18 cellular contexts compared by ENCODE assay signal in genomic region chr9:105969672-105970071, GRCh38.
A peak's percentile ranks its signal among the peaks of the same experiment; 100 is the strongest.
DNase-seq lines count a peak whose midpoint lies in the region; ATAC-seq and TF ChIP-seq lines count a peak whose summit lies in the region.
"Had no signal": no experiment of that assay in that cellular context is flagged by ENCODE, and none has a peak within 500 bp of the region (broad histone marks: within the 10 kb centered on the region; RNA-seq: fewer than 3 reads in every experiment).

No MANE protein-coding gene starts in this region.

- H3K27me3 ChIP-seq in DOHH2 (ENCODE audit: control insufficient read depth, low read length) (0 out of 2 replicates have a peak, but pooled peaks cover 2% of the 10 kb centered on the region), OCI-LY3 (ENCODE audit: low read depth, low read length) (peaks cover 70% of the 10 kb centered on the region), dorsolateral prefrontal cortex (no peaks in the 10 kb centered on the region), neural progenitor cell (no peaks in the 10 kb centered on the region), prostate gland (replicated peaks; ENCODE audit: insufficient read depth) (no peaks in the 10 kb centered on the region)

- H3K4me3 ChIP-seq in DOHH2 (ENCODE audit: low read length): peak overlapping the region; percentile 39
- H3K4me3 ChIP-seq in OCI-LY3 (ENCODE audit: low read length): peak overlapping the region; percentile 31; the same call in 1 of the 2 replicates
- no peak overlapping the region for H3K4me3 ChIP-seq in dorsolateral prefrontal cortex
- H3K4me3 ChIP-seq in neural progenitor cell: no peak overlapping the region
- no peak overlapping the region for H3K4me3 ChIP-seq in prostate gland
- H3K4me3 ChIP-seq: A549, SK-N-MC had no signal

- peaks cover 73% of the 10 kb centered on the region for H3K4me1 ChIP-seq in DOHH2 (ENCODE audit: control insufficient read depth, low read length)
- peaks cover 43% of the 10 kb centered on the region for H3K4me1 ChIP-seq in OCI-LY3 (ENCODE audit: low read length)
- peaks cover 46% of the 10 kb centered on the region for H3K4me1 ChIP-seq in neural progenitor cell
- H3K4me1 ChIP-seq in prostate gland (replicated peaks): no peaks in the 10 kb centered on the region
- H3K4me1 ChIP-seq: A549 had no signal

- H3K79me2 ChIP-seq in DOHH2 (ENCODE audit: control insufficient read depth, low read length) (no peaks in the 10 kb centered on the region), OCI-LY3 (ENCODE audit: low read length) (no peaks in the 10 kb centered on the region), neural progenitor cell (ENCODE audit: low read depth) (no peaks in the 10 kb centered on the region)

- H3K9me2 ChIP-seq in DOHH2 (replicated peaks; ENCODE audit: control insufficient read depth, low read length): no peaks in the 10 kb centered on the region

- H3K27me3 Mint-ChIP-seq in neural progenitor cell (ENCODE audit: insufficient read depth, low read depth): no peaks in the 10 kb centered on the region
- H3K27me3 Mint-ChIP-seq in activated CD4-positive, alpha-beta T cell treated with anti-CD3 and anti-CD28 coated beads, Interleukin-2, amount 10 ng/mL, durations not matched to agents 7 days and 5 days: no peaks in the 10 kb centered on the region
- H3K27me3 Mint-ChIP-seq: B cell; CD4-positive, alpha-beta T cell had no signal

- H3K4me2 ChIP-seq in DOHH2 (ENCODE audit: low read length): peak overlapping the region; percentile 62
- H3K4me2 ChIP-seq in OCI-LY3 (ENCODE audit: low read length): peak overlapping the region; percentile 57
- H3K4me2 ChIP-seq in neural progenitor cell: no peak overlapping the region
- H3K4me2 ChIP-seq: A549 had no signal

- ATAC-seq in left ventricle myocardium superior: no peak
- no peak for ATAC-seq in GM21360 (IDR thresholded peaks at IDR 0.05; ENCODE audit: unreplicated experiment)
- ATAC-seq: A549 had no signal

- POLR2A ChIA-PET in activated CD4-positive, alpha-beta T cell treated with anti-CD3 and anti-CD28 coated beads, Interleukin-2, amount 10 ng/mL, durations not matched to agents 7 days and 5 days (lab: Charles Lee): no interaction called here

- no peaks in the 10 kb centered on the region for H3K36me3 Mint-ChIP-seq in neural progenitor cell
- H3K36me3 Mint-ChIP-seq in activated CD4-positive, alpha-beta T cell treated with anti-CD3 and anti-CD28 coated beads, Interleukin-2, amount 10 ng/mL, durations not matched to agents 7 days and 5 days (ENCODE audit: low read depth): no peaks in the 10 kb centered on the region

- H2AFZ ChIP-seq in OCI-LY3 (ENCODE audit: low read depth, low read length) (no peak overlapping the region), neural progenitor cell (replicated peaks) (peak overlapping the region; percentile 72)

- H3F3A ChIP-seq in DOHH2 (ENCODE audit: control insufficient read depth, insufficient read depth) (peaks cover 4% of the 10 kb centered on the region; the same call in 1 of the 2 replicates), neural progenitor cell (ENCODE audit: low read depth) (peaks cover 15% of the 10 kb centered on the region)

- no peak for TF ChIP-seq CTCF in DOHH2 (IDR thresholded peaks at IDR 0.05; ENCODE audit: low read depth, low read length, poor library complexity, severe bottlenecking)
- no peak for TF ChIP-seq CTCF in OCI-LY3 (IDR thresholded peaks at IDR 0.05; ENCODE audit: low read depth, low read length)
- TF ChIP-seq CTCF in dorsolateral prefrontal cortex (IDR thresholded peaks at IDR 0.05 in 54 of 56, conservative IDR thresholded peaks at IDR 0.05 in 2 of 56; ENCODE audit: low read depth in 1 of 56, partially characterized antibody in 56 of 56): no peak
- TF ChIP-seq CTCF in neural progenitor cell (IDR thresholded peaks at IDR 0.05): no peak
- TF ChIP-seq CTCF in prostate gland (IDR thresholded peaks at IDR 0.05): no peak

- no peak overlapping the region for H3K4me3 Mint-ChIP-seq in neural progenitor cell
- no peak overlapping the region for H3K4me3 Mint-ChIP-seq in activated CD4-positive, alpha-beta T cell treated with anti-CD3 and anti-CD28 coated beads, Interleukin-2, amount 10 ng/mL, durations not matched to agents 7 days and 5 days
- H3K4me3 Mint-ChIP-seq: B cell; CD4-positive, alpha-beta T cell; IgD-negative memory B cell had no signal

- no peak for TF ChIP-seq POLR2A in prostate gland (IDR thresholded peaks at IDR 0.05)

- intact Hi-C loops in dorsolateral prefrontal cortex (cut with DNase I): loop anchor here in 1 of 2 donors (10.0 kb wide), 1 partner anchor 315 kb away; no protein-coding TSS in a partner anchor
- intact Hi-C loops in prostate gland (cut with DNase I): no loop called here
- intact Hi-C loops in left ventricle myocardium superior (cut with micrococcal nuclease): no loop called here

- 0 out of 2 replicates have a peak overlapping the region, but pooled peaks have one; percentile 85 for H3K27ac ChIP-seq in DOHH2 (ENCODE audit: low read depth, low read length)
- 0 out of 2 replicates have a peak overlapping the region, but pooled peaks have one; percentile 9 for H3K27ac ChIP-seq in OCI-LY3 (ENCODE audit: low read length)
- H3K27ac ChIP-seq in dorsolateral prefrontal cortex: peak overlapping the region; percentile 10 to 89 (median 79)
- H3K27ac ChIP-seq in neural progenitor cell: no peak overlapping the region
- no peak overlapping the region for H3K27ac ChIP-seq in prostate gland
- H3K27ac ChIP-seq: A549, SK-N-MC had no signal

- H3K9me3 Mint-ChIP-seq in neural progenitor cell: no peaks in the 10 kb centered on the region
- no peaks in the 10 kb centered on the region for H3K9me3 Mint-ChIP-seq in activated CD4-positive, alpha-beta T cell treated with anti-CD3 and anti-CD28 coated beads, Interleukin-2, amount 10 ng/mL, durations not matched to agents 7 days and 5 days
- H3K9me3 Mint-ChIP-seq: CD4-positive, alpha-beta T cell; IgD-negative memory B cell had no signal

- CTCF ChIA-PET in activated CD4-positive, alpha-beta T cell treated with anti-CD3 and anti-CD28 coated beads, Interleukin-2, amount 10 ng/mL, durations not matched to agents 7 days and 5 days (lab: Charles Lee): no interaction called here

- no peaks in the 10 kb centered on the region for H3K9me3 ChIP-seq in DOHH2 (ENCODE audit: control insufficient read depth, insufficient read depth, low read length)
- H3K9me3 ChIP-seq in OCI-LY3 (ENCODE audit: insufficient read depth, low read length): no peaks in the 10 kb centered on the region
- no peaks in the 10 kb centered on the region for H3K9me3 ChIP-seq in neural progenitor cell (ENCODE audit: low read depth)
- H3K9me3 ChIP-seq in prostate gland: no peaks in the 10 kb centered on the region
- H3K9me3 ChIP-seq: A549 had no signal

- 74% methylated on average over 1 of the region's 1 CpG for WGBS in prostate gland

- H3K9ac ChIP-seq in OCI-LY3 (ENCODE audit: low read length) (no peak overlapping the region), neural progenitor cell (no peak overlapping the region)

- H3K4me1 Mint-ChIP-seq in neural progenitor cell: peaks cover 58% of the 10 kb centered on the region
- no peaks in the 10 kb centered on the region for H3K4me1 Mint-ChIP-seq in activated CD4-positive, alpha-beta T cell treated with anti-CD3 and anti-CD28 coated beads, Interleukin-2, amount 10 ng/mL, durations not matched to agents 7 days and 5 days

- peak overlapping the region; percentile 83 for H3K27ac Mint-ChIP-seq in neural progenitor cell
- H3K27ac Mint-ChIP-seq in activated CD4-positive, alpha-beta T cell treated with anti-CD3 and anti-CD28 coated beads, Interleukin-2, amount 10 ng/mL, durations not matched to agents 7 days and 5 days: no peak overlapping the region
- H3K27ac Mint-ChIP-seq: B cell; CD4-positive, alpha-beta T cell; IgD-negative memory B cell had no signal

- H4K20me1 ChIP-seq in DOHH2 (ENCODE audit: control insufficient read depth, insufficient read depth, low read depth, low read length): no peaks in the 10 kb centered on the region
- H4K20me1 ChIP-seq in OCI-LY3 (ENCODE audit: insufficient read depth, low read length): peaks cover 3% of the 10 kb centered on the region; the same call in 1 of the 2 replicates
- no peaks in the 10 kb centered on the region for H4K20me1 ChIP-seq in neural progenitor cell (ENCODE audit: low read depth)

- no peak for DNase-seq in dorsolateral prefrontal cortex
- no peak for DNase-seq in neural progenitor cell (ENCODE audit: low spot score)
- no peak for DNase-seq in prostate gland (ENCODE audit: low spot score)
- DNase-seq in activated CD4-positive, alpha-beta T cell treated with anti-CD3 and anti-CD28 coated beads, Interleukin-2, amount 10 ng/mL, durations not matched to agents 7 days and 5 days: no peak
- no peak for DNase-seq in left ventricle myocardium superior
- DNase-seq: CD4-positive, alpha-beta T cell; MV-4-11; NCI-H1436; NCI-H2227 treated with DMSO at 0.1 percent for 48 hours; NCI-H524 treated with DMSO at 0.1 percent for 48 hours; OCI-M1 had no signal

- H3K36me3 ChIP-seq in DOHH2 (ENCODE audit: control insufficient read depth, low read length) (no peaks in the 10 kb centered on the region), OCI-LY3 (replicated peaks; ENCODE audit: low read depth, low read length) (no peaks in the 10 kb centered on the region), neural progenitor cell (no peaks in the 10 kb centered on the region), prostate gland (no peaks in the 10 kb centered on the region)

Comparison
In these comparisons a context has a peak if more than half of its experiments do, and no peak if none do; other contexts are left out.
1. H3K27ac ChIP-seq: peak in DOHH2 (single experiment), OCI-LY3 (single experiment) and dorsolateral prefrontal cortex (59 of 59); none in neural progenitor cell (single experiment) and prostate gland (0 of 2).
2. H3K4me3 ChIP-seq: peak in DOHH2 (single experiment) and OCI-LY3 (single experiment); none in dorsolateral prefrontal cortex (0 of 59), neural progenitor cell (single experiment) and prostate gland (0 of 2).